In genomic region chr9:2362170-2362569, GRCh38 we compare ENCODE assay signal across 20 cellular contexts.
DNase-seq lines count a peak whose midpoint lies in the region; ATAC-seq and TF ChIP-seq lines count a peak whose summit lies in the region.
"Had no signal": no experiment of that assay in that cellular context is flagged by ENCODE, and none has a peak within 500 bp of the region (broad histone marks: within the 10 kb centered on the region; RNA-seq: fewer than 3 reads in every experiment).

No MANE protein-coding gene starts in this region.

- H3K9me2 ChIP-seq in MM.1S (replicated peaks; ENCODE audit: insufficient read depth, low read length) = no peaks in the 10 kb centered on the region

- no peak overlapping the region for H3K4me3 Mint-ChIP-seq in MCF 10A (ENCODE audit: unreplicated experiment)
- H3K4me3 Mint-ChIP-seq: CD8-positive, alpha-beta T cell had no signal

- H3K4me3 ChIP-seq in breast epithelium (no peak overlapping the region), MM.1S (ENCODE audit: low read length) (no peak overlapping the region)
- H3K4me3 ChIP-seq: BLaER1 treated with 17β-estradiol and CSF1 and Interleukin-3, amounts not matched to agents 10 nM and 100 nM; HAP-1 had no signal

- no peaks in the 10 kb centered on the region for H4K20me1 ChIP-seq in MM.1S (ENCODE audit: insufficient read depth, low read length)
- H4K20me1 ChIP-seq: BLaER1 treated with 17β-estradiol and CSF1 and Interleukin-3, amounts not matched to agents 10 nM and 100 nM had no signal

- DNase-seq in MCF 10A (ENCODE audit: unreplicated experiment) (peak; percentile 59), breast epithelium (ENCODE audit: low spot score in 2 of 2) (no peak), RWPE1 (ENCODE audit: low spot score) (peak; percentile 24), superior temporal gyrus (ENCODE audit: extremely low spot score) (no peak), MM.1S (no peak)
- DNase-seq: Calu3; CD8-positive, alpha-beta T cell; DND-41; IMR-90; Kasumi-1; NCI-H1092 treated with DMSO at 0.1 percent for 48 hours; NCI-H187 treated with DMSO at 0.1 percent for 48 hours; NCI-H2227 treated with DMSO at 0.1 percent for 48 hours; NCI-H82; OCI-M1; SIG-M5 had no signal

- H3F3A ChIP-seq in MM.1S (ENCODE audit: insufficient read depth, low read length) = no peaks in the 10 kb centered on the region

- no peak for TF ChIP-seq CTCF in MCF 10A (IDR thresholded peaks at IDR 0.05; ENCODE audit: unreplicated experiment)
- TF ChIP-seq CTCF in breast epithelium (IDR thresholded peaks at IDR 0.05) = no peak
- no peak for TF ChIP-seq CTCF in RWPE1 (conservative IDR thresholded peaks at IDR 0.05; ENCODE audit: low read depth)
- no peak for TF ChIP-seq CTCF in MM.1S (IDR thresholded peaks at IDR 0.05; ENCODE audit: low read length)

- peak; percentile 100 for ATAC-seq in esophagus mucosa
- ATAC-seq in GM21717 (IDR thresholded peaks at IDR 0.05; ENCODE audit: unreplicated experiment) = no peak
- ATAC-seq: CD8-positive, alpha-beta T cell had no signal

- H3K9me3 ChIP-seq in breast epithelium (no peaks in the 10 kb centered on the region), MM.1S (replicated peaks; ENCODE audit: insufficient read depth, low read length) (no peaks in the 10 kb centered on the region)
- H3K9me3 ChIP-seq: HAP-1 had no signal

- TF ChIP-seq POLR2A in breast epithelium (IDR thresholded peaks at IDR 0.05) = no peak

- H2AFZ ChIP-seq in MM.1S (ENCODE audit: low read length) = no peak overlapping the region

- intact Hi-C loops in MCF 10A (cut with micrococcal nuclease) (no loop called here), breast epithelium (cut with DNase I; ENCODE audit: low total_unique reads) (loop anchor here (10.0 kb wide), 1 partner anchor 1117 kb away; no protein-coding TSS in a partner anchor)

- CTCF ChIA-PET in MCF 10A (lab: Yijun Ruan, JAX) (interaction anchor here (0.6 kb wide), 1 partner anchor 197 kb away, joined by 3 read pairs; no protein-coding TSS in a partner anchor), RWPE1 (lab: Yijun Ruan, JAX) (no interaction called here)

- no peak overlapping the region for H3K9ac ChIP-seq in MM.1S (ENCODE audit: low read length)
- H3K9ac ChIP-seq: BLaER1 treated with 17β-estradiol and CSF1 and Interleukin-3, amounts not matched to agents 10 nM and 100 nM had no signal

- no peaks in the 10 kb centered on the region for H3K79me2 ChIP-seq in MM.1S (ENCODE audit: low read length)

- H3K4me2 ChIP-seq in MM.1S (ENCODE audit: low read depth, low read length) = no peak overlapping the region

- POLR2A ChIA-PET in MCF 10A (lab: Yijun Ruan, JAX) (interaction anchor here (0.7 to 1.4 kb wide), 3 partner anchors 28 to 347 kb away, joined by 3 to 5 read pairs (median 3); partner anchors contain the start of gene SMARCA2), RWPE1 (lab: Yijun Ruan, JAX; ENCODE audit: low non-redundant PET) (no interaction called here)

- H3K4me1 ChIP-seq in breast epithelium (no peaks in the 10 kb centered on the region), MM.1S (ENCODE audit: low read length) (no peaks in the 10 kb centered on the region)

- no peaks in the 10 kb centered on the region for H3K27me3 ChIP-seq in breast epithelium
- no peaks in the 10 kb centered on the region for H3K27me3 ChIP-seq in MM.1S (replicated peaks; ENCODE audit: insufficient read depth, low read length)
- H3K27me3 ChIP-seq: BLaER1 treated with 17β-estradiol and CSF1 and Interleukin-3, amounts not matched to agents 10 nM and 100 nM had no signal

- H3K27ac Mint-ChIP-seq in MCF 10A (ENCODE audit: low read depth, unreplicated experiment) = peak overlapping the region; percentile 79
- H3K27ac Mint-ChIP-seq: CD8-positive, alpha-beta T cell had no signal

- peaks cover 7% of the 10 kb centered on the region for H3K36me3 Mint-ChIP-seq in MCF 10A (ENCODE audit: insufficient read depth, unreplicated experiment)
- H3K36me3 Mint-ChIP-seq: CD8-positive, alpha-beta T cell had no signal

- no peaks in the 10 kb centered on the region for H3K27me3 Mint-ChIP-seq in MCF 10A (ENCODE audit: insufficient read depth, unreplicated experiment)

- H3K9me3 Mint-ChIP-seq in MCF 10A (ENCODE audit: unreplicated experiment) = no peaks in the 10 kb centered on the region
- H3K9me3 Mint-ChIP-seq: CD8-positive, alpha-beta T cell had no signal

- no TSS peak for BruUV-seq in MCF 10A (replicated peaks; lab: Mats Ljungman, UMichigan)

- H3K27ac ChIP-seq in breast epithelium = no peak overlapping the region
- no peak overlapping the region for H3K27ac ChIP-seq in RWPE1
- H3K27ac ChIP-seq in MM.1S (ENCODE audit: low read length) = no peak overlapping the region
- H3K27ac ChIP-seq: BLaER1 treated with 17β-estradiol and CSF1 and Interleukin-3, amounts not matched to agents 10 nM and 100 nM had no signal

- H3K4me1 Mint-ChIP-seq in MCF 10A (ENCODE audit: insufficient read depth, unreplicated experiment) = peaks cover 7% of the 10 kb centered on the region

- H3K36me3 ChIP-seq in breast epithelium (no peaks in the 10 kb centered on the region), MM.1S (replicated peaks; ENCODE audit: insufficient read depth, low read length) (no peaks in the 10 kb centered on the region)
- H3K36me3 ChIP-seq: BLaER1 treated with 17β-estradiol and CSF1 and Interleukin-3, amounts not matched to agents 10 nM and 100 nM; HAP-1 had no signal

Comparison
In these comparisons a context has a peak if more than half of its experiments do, and no peak if none do; other contexts are left out.
1. DNase-seq: peak in MCF 10A (single experiment) and RWPE1 (single experiment); none in breast epithelium (0 of 2), superior temporal gyrus (single experiment) and MM.1S (single experiment).